ENCODE assay signal across 13 cellular contexts in genomic region chr1:172670791-172671190, GRCh38.
DNase-seq lines count a peak whose midpoint lies in the region; ATAC-seq and FAIRE-seq lines count a peak whose summit lies in the region.
"Had no signal": no experiment of that assay in that cellular context is flagged by ENCODE, and none has a peak within 500 bp of the region (broad histone marks: within the 10 kb centered on the region; RNA-seq: fewer than 3 reads in every experiment).

No MANE protein-coding gene starts in this region.

- peak overlapping the region; percentile 75 for H3K27ac Mint-ChIP-seq in activated naive CD4-positive, alpha-beta T cell treated with anti-CD3 and anti-CD28 coated beads, Interleukin-2, amount 50 U/mL, for 24 hours

- H3K4me3 Mint-ChIP-seq in activated naive CD4-positive, alpha-beta T cell treated with anti-CD3 and anti-CD28 coated beads, Interleukin-2, amount 50 U/mL, for 24 hours = peak overlapping the region; percentile 51
- H3K4me3 Mint-ChIP-seq: neural crest cell had no signal

- H3K9me3 Mint-ChIP-seq in activated naive CD4-positive, alpha-beta T cell treated with anti-CD3 and anti-CD28 coated beads, Interleukin-2, amount 50 U/mL, for 24 hours = no peaks in the 10 kb centered on the region

- ATAC-seq in HG03521 (IDR thresholded peaks at IDR 0.05; ENCODE audit: unreplicated experiment) (peak; percentile 74), HG02840 (IDR thresholded peaks at IDR 0.05; ENCODE audit: low FRiP score, unreplicated experiment) (no peak)
- peak; percentile 74 for ATAC-seq in stimulated activated naive CD8-positive, alpha-beta T cell treated with anti-CD3 and anti-CD28 coated beads, Interleukin-15, Interleukin-2, amounts not matched to agents 100 U/mL and 50 U/mL, for 24 hours

- no peak for FAIRE-seq in urothelium cell line (lab: Jason Lieb, UNC)
- FAIRE-seq: H1 had no signal

- H3K36me3 Mint-ChIP-seq in activated naive CD4-positive, alpha-beta T cell treated with anti-CD3 and anti-CD28 coated beads, Interleukin-2, amount 50 U/mL, for 24 hours = peaks cover 32% of the 10 kb centered on the region

- H3K4me1 Mint-ChIP-seq in activated naive CD4-positive, alpha-beta T cell treated with anti-CD3 and anti-CD28 coated beads, Interleukin-2, amount 50 U/mL, for 24 hours = peaks cover 92% of the 10 kb centered on the region
- H3K4me1 Mint-ChIP-seq: neural crest cell had no signal

- peak; percentile 35 for DNase-seq in stimulated activated CD4-positive, alpha-beta T cell treated with anti-CD3 and anti-CD28 coated beads, Interleukin-15, amount 100 ng/mL, for 24 hours
- no peak for DNase-seq in stimulated activated CD4-positive, alpha-beta T cell treated with anti-CD3 and anti-CD28 coated beads, Interleukin-12 subunit alpha, Interleukin-12 subunit beta, amount 100 ng/mL, for 4 hours
- no peak for DNase-seq in stimulated activated naive CD8-positive, alpha-beta T cell treated with anti-CD3 and anti-CD28 coated beads, Interleukin-15, Interleukin-2, amounts not matched to agents 100 U/mL and 50 U/mL, for 24 hours
- DNase-seq in NCI-H187 treated with DMSO at 0.1 percent for 48 hours (lab: John Stamatoyannopoulos, UW) = no peak
- DNase-seq in urothelium cell line (ENCODE audit: low spot score) = no peak
- DNase-seq: glutamatergic neuron, NCI-H1417, SHP77 treated with DMSO at 0.1 percent for 48 hours had no signal

- H3K27me3 Mint-ChIP-seq in activated naive CD4-positive, alpha-beta T cell treated with anti-CD3 and anti-CD28 coated beads, Interleukin-2, amount 50 U/mL, for 24 hours = no peaks in the 10 kb centered on the region
